In genomic region chr1:84998642-84999280, GRCh38 we compare ENCODE assay signal across 9 cellular contexts. TPM values are rescaled to one million over a fixed set of nuclear protein-coding genes. Genes with fewer than 3 reads are reported as not detected.
DNase-seq lines count a peak whose midpoint lies in the region; ATAC-seq and FAIRE-seq lines count a peak whose summit lies in the region.
"Had no signal": no experiment of that assay in that cellular context is flagged by ENCODE, and none has a peak within 500 bp of the region (broad histone marks: within the 10 kb centered on the region; RNA-seq: fewer than 3 reads in every experiment).

No MANE protein-coding gene starts in this region.

- H3K4me1 Mint-ChIP-seq in T-cell = peaks cover 14 to 52% (median 34%) of the 10 kb centered on the region in 3 donors
- H3K4me1 Mint-ChIP-seq in central memory CD8-positive, alpha-beta T cell = peaks cover 51% of the 10 kb centered on the region

- CTCF ChIA-PET in T-cell (lab: Charles Lee) = interaction anchor here in 1 of 2 donors (1.1 to 1.2 kb wide), 2 partner anchors 26 to 54 kb away, joined by 3 to 5 read pairs; no protein-coding TSS in a partner anchor

- no peak overlapping the region for H3K27ac ChIP-seq in small intestine (ENCODE audit: low read depth in 1 of 2, low read length in 1 of 2)
- H3K27ac ChIP-seq: 22Rv1 had no signal

- WGBS in small intestine, 3 donors = 33 to 39% (median 36%) methylated on average over 14 of the region's 14 CpGs

- H3K27me3 Mint-ChIP-seq in T-cell = peaks cover 30 to 35% of the 10 kb centered on the region in 2 donors
- no peaks in the 10 kb centered on the region for H3K27me3 Mint-ChIP-seq in central memory CD8-positive, alpha-beta T cell

- POLR2A ChIA-PET in T-cell (lab: Charles Lee) = interaction anchor here (0.6 kb wide), 2 partner anchors 54 to 60 kb away, joined by 3 read pairs; no protein-coding TSS in a partner anchor

- H3K4me3 ChIP-seq in small intestine (ENCODE audit: low read depth in 1 of 2, low read length in 2 of 2) = peak overlapping the region in 1 of 2 donors; percentile 74

- FAIRE-seq in small intestine (lab: Jason Lieb, UNC) = no peak

- peaks cover 0 to 2% of the 10 kb centered on the region in 2 donors for H3K4me1 ChIP-seq in small intestine (ENCODE audit: control insufficient read depth in 2 of 2, insufficient read depth in 1 of 2, low read depth in 1 of 2, low read length in 1 of 2)

- peaks cover 2 to 5% of the 10 kb centered on the region in 2 donors for H3K27me3 ChIP-seq in small intestine (ENCODE audit: control insufficient read depth in 2 of 2, insufficient read depth in 2 of 2, low read length in 2 of 2)

- peak overlapping the region; percentile 88 for H3K27ac Mint-ChIP-seq in T-cell
- peak overlapping the region; percentile 93 for H3K27ac Mint-ChIP-seq in central memory CD8-positive, alpha-beta T cell (ENCODE audit: low read depth)

- peaks cover 2% of the 10 kb centered on the region for H3K36me3 Mint-ChIP-seq in T-cell
- H3K36me3 Mint-ChIP-seq in central memory CD8-positive, alpha-beta T cell (ENCODE audit: insufficient read depth) = peaks cover 3% of the 10 kb centered on the region

- peak overlapping the region; percentile 79 to 90 (median 86) for H3K4me3 Mint-ChIP-seq in T-cell
- peak overlapping the region; percentile 92 for H3K4me3 Mint-ChIP-seq in central memory CD8-positive, alpha-beta T cell

- H3K36me3 ChIP-seq in small intestine (ENCODE audit: control insufficient read depth in 2 of 2, insufficient read depth in 2 of 2, low read length in 2 of 2) = no peaks in the 10 kb centered on the region

- ATAC-seq in T-cell (replicated peaks in 1 of 4) (peak; percentile 54 to 75 (median 64)), GM18517 (IDR thresholded peaks at IDR 0.05; ENCODE audit: unreplicated experiment) (no peak)
- ATAC-seq in central memory CD8-positive, alpha-beta T cell (replicated peaks; ENCODE audit: extremely low read depth, poor library complexity, severe bottlenecking) = peak; percentile 79

- DNase-seq in DMS79 treated with DMSO at 0.1 percent for 48 hours (lab: John Stamatoyannopoulos, UW) (peak; percentile 47), DMS79 (lab: John Stamatoyannopoulos, UW) (no peak), T-cell (peak in 32 of 34 experiments; percentile 3 to 61 (median 44)), small intestine (peak; percentile 44), pons (ENCODE audit: low spot score) (no peak), NCI-H1930 (lab: John Stamatoyannopoulos, UW) (no peak)
- DNase-seq in central memory CD8-positive, alpha-beta T cell (ENCODE audit: low spot score in 2 of 2) = peak; percentile 37 to 68

- no peaks in the 10 kb centered on the region for H3K9me3 ChIP-seq in small intestine (ENCODE audit: control insufficient read depth, low read depth)

- peaks cover 0 to 2% (median 0%) of the 10 kb centered on the region in 3 donors for H3K9me3 Mint-ChIP-seq in T-cell
- no peaks in the 10 kb centered on the region for H3K9me3 Mint-ChIP-seq in central memory CD8-positive, alpha-beta T cell

RNA-seq across cellular contexts. Expression of gene MCOLN2, which starts 1.8 kb away (rescaled TPM):
- 10 to 100 TPM in 4 of 5 donors, 1 to 10 TPM in 1; 7.6 to 19.3 (median 15.8) TPM for total RNA-seq in T-cell
- 1 to 10 TPM in 1 of 3 donors, under 1 TPM in 2; 0.67 to 1.6 (median 0.75) TPM for polyA plus RNA-seq in small intestine

RNA-seq across cellular contexts. Expression of gene MCOLN3, which starts 49.5 kb away (rescaled TPM):
- total RNA-seq in T-cell = 1 to 10 TPM; 2.1 to 7.2 (median 2.8) TPM
- polyA plus RNA-seq in small intestine = 1 to 10 TPM; 1.2 to 3.8 (median 1.4) TPM

Comparison
In these comparisons a context has a peak if more than half of its experiments do, and no peak if none do; other contexts are left out.
1. DNase-seq: peak in DMS79 treated with DMSO at 0.1 percent for 48 hours (single experiment), T-cell (32 of 34), central memory CD8-positive, alpha-beta T cell (2 of 2) and small intestine (single experiment); none in DMS79 (single experiment), pons (single experiment) and NCI-H1930 (0 of 2).